ENCODE assay signal across 14 cellular contexts in genomic region chr1:226629210-226629895, GRCh38.
A peak's percentile ranks its signal among the peaks of the same experiment; 100 is the strongest.
DNase-seq lines count a peak whose midpoint lies in the region; ATAC-seq and TF ChIP-seq lines count a peak whose summit lies in the region.
"Had no signal": no experiment of that assay in that cellular context is flagged by ENCODE, and none has a peak within 500 bp of the region (broad histone marks: within the 10 kb centered on the region; RNA-seq: fewer than 3 reads in every experiment).

No MANE protein-coding gene starts in this region.

- peaks cover 0 to 21% (median 8%) of the 10 kb centered on the region in 4 donors for H3K36me3 ChIP-seq in sigmoid colon
- no peaks in the 10 kb centered on the region for H3K36me3 ChIP-seq in colonic mucosa
- H3K36me3 ChIP-seq: adrenal gland had no signal

- H3K4me1 ChIP-seq in sigmoid colon (peaks cover 0 to 69% (median 54%) of the 10 kb centered on the region in 4 donors), colonic mucosa (peaks cover 8% of the 10 kb centered on the region)
- H3K4me1 ChIP-seq: adrenal gland had no signal

- H3K27ac Mint-ChIP-seq in natural killer cell treated with Interleukin-12 subunit alpha and Interleukin-12 subunit beta and Interleukin-15 and Interleukin-18, amount 100 ng/mL, for 72 hours = peak overlapping the region in 1 of 2 donors; percentile 25
- H3K27ac Mint-ChIP-seq in natural killer cell = peak overlapping the region in 1 of 2 donors; percentile 69

- H3K9me3 ChIP-seq in sigmoid colon (no peaks in the 10 kb centered on the region), colonic mucosa (no peaks in the 10 kb centered on the region)
- H3K9me3 ChIP-seq: adrenal gland had no signal

- no peak for TF ChIP-seq EP300 in sigmoid colon (IDR thresholded peaks at IDR 0.05)

- H3K4me3 ChIP-seq in sigmoid colon (no peak overlapping the region), colonic mucosa (no peak overlapping the region)
- H3K4me3 ChIP-seq: adrenal gland had no signal

- WGBS in sigmoid colon, 2 donors = 92 to 94% methylated on average over 18 of the region's 18 CpGs

- TF ChIP-seq CTCF in natural killer cell (IDR thresholded peaks at IDR 0.05) = no peak
- TF ChIP-seq CTCF in sigmoid colon (IDR thresholded peaks at IDR 0.05) = no peak
- no peak for TF ChIP-seq CTCF in colonic mucosa (IDR thresholded peaks at IDR 0.05)

- H3K27me3 ChIP-seq in sigmoid colon (no peaks in the 10 kb centered on the region), colonic mucosa (no peaks in the 10 kb centered on the region)
- H3K27me3 ChIP-seq: adrenal gland had no signal

- no peaks in the 10 kb centered on the region for H3K27me3 Mint-ChIP-seq in natural killer cell treated with Interleukin-12 subunit alpha and Interleukin-12 subunit beta and Interleukin-15 and Interleukin-18, amount 100 ng/mL, for 72 hours
- peaks cover 0 to 3% of the 10 kb centered on the region in 2 donors for H3K27me3 Mint-ChIP-seq in natural killer cell (ENCODE audit: low read depth in 2 of 2)
- H3K27me3 Mint-ChIP-seq: B cell had no signal

- TF ChIP-seq POLR2A in sigmoid colon (IDR thresholded peaks at IDR 0.05) = no peak

- DNase-seq in activated CD4-positive, CD25-positive, alpha-beta regulatory T cell treated with anti-CD3 and anti-CD28 coated beads, Interleukin-2, amount 50 U/mL, for 72 hours = peak; percentile 28
- peak; percentile 50 for DNase-seq in natural killer cell treated with Interleukin-12 subunit alpha and Interleukin-12 subunit beta and Interleukin-15 and Interleukin-18, amount 100 ng/mL, for 72 hours (ENCODE audit: low spot score)
- DNase-seq in natural killer cell (no peak), sigmoid colon (peak; percentile 63), SW480 (ENCODE audit: low spot score) (no peak), colonic mucosa (no peak)
- DNase-seq: mesenchymal stem cell, PC-3 had no signal

- H3K36me3 Mint-ChIP-seq in natural killer cell treated with Interleukin-12 subunit alpha and Interleukin-12 subunit beta and Interleukin-15 and Interleukin-18, amount 100 ng/mL, for 72 hours = no peaks in the 10 kb centered on the region
- H3K36me3 Mint-ChIP-seq in natural killer cell = no peaks in the 10 kb centered on the region

- H3K4me3 Mint-ChIP-seq in natural killer cell treated with Interleukin-12 subunit alpha and Interleukin-12 subunit beta and Interleukin-15 and Interleukin-18, amount 100 ng/mL, for 72 hours = no peak overlapping the region
- H3K4me3 Mint-ChIP-seq in natural killer cell = no peak overlapping the region
- H3K4me3 Mint-ChIP-seq: B cell, nephron had no signal

- ATAC-seq in activated CD4-positive, CD25-positive, alpha-beta regulatory T cell treated with anti-CD3 and anti-CD28 coated beads, Interleukin-2, amount 50 U/mL, for 24 hours = no peak
- no peak for ATAC-seq in natural killer cell treated with Interleukin-12 subunit alpha and Interleukin-12 subunit beta and Interleukin-15 and Interleukin-18, amount 100 ng/mL, for 72 hours
- no peak for ATAC-seq in natural killer cell
- ATAC-seq in HG02840 (IDR thresholded peaks at IDR 0.05; ENCODE audit: low FRiP score, unreplicated experiment) = no peak
- ATAC-seq: PC-3 had no signal

- intact Hi-C loops in natural killer cell (cut with micrococcal nuclease) = no loop called here
- intact Hi-C loops in sigmoid colon (cut with DNase I) = no loop called here
- intact Hi-C loops in colonic mucosa (cut with DNase I) = no loop called here

- H3K9me3 Mint-ChIP-seq in natural killer cell treated with Interleukin-12 subunit alpha and Interleukin-12 subunit beta and Interleukin-15 and Interleukin-18, amount 100 ng/mL, for 72 hours = no peaks in the 10 kb centered on the region
- H3K9me3 Mint-ChIP-seq in natural killer cell = no peaks in the 10 kb centered on the region
- H3K9me3 Mint-ChIP-seq: nephron had no signal

- H3K4me1 Mint-ChIP-seq in natural killer cell treated with Interleukin-12 subunit alpha and Interleukin-12 subunit beta and Interleukin-15 and Interleukin-18, amount 100 ng/mL, for 72 hours (ENCODE audit: low read depth in 2 of 2) = peaks cover 13 to 21% of the 10 kb centered on the region in 2 donors
- H3K4me1 Mint-ChIP-seq in natural killer cell = peaks cover 23 to 25% of the 10 kb centered on the region in 2 donors

- H3K9ac ChIP-seq in colonic mucosa (ENCODE audit: low read depth in 2 of 2, low read length in 2 of 2) = no peak overlapping the region

- H3K27ac ChIP-seq in sigmoid colon = peak overlapping the region; percentile 44 to 85 (median 62)
- H3K27ac ChIP-seq in colonic mucosa = no peak overlapping the region
- H3K27ac ChIP-seq: 22Rv1, adrenal gland had no signal

Comparison
In these comparisons a context has a peak if more than half of its experiments do, and no peak if none do; other contexts are left out.
1. DNase-seq: peak in activated CD4-positive, CD25-positive, alpha-beta regulatory T cell treated with anti-CD3 and anti-CD28 coated beads, Interleukin-2, amount 50 U/mL, for 72 hours (single experiment), natural killer cell treated with Interleukin-12 subunit alpha and Interleukin-12 subunit beta and Interleukin-15 and Interleukin-18, amount 100 ng/mL, for 72 hours (single experiment) and sigmoid colon (single experiment); none in natural killer cell (single experiment), SW480 (single experiment) and colonic mucosa (single experiment).